In genomic region chr1:235277709-235278108, GRCh38 we compare ENCODE assay signal across 25 cellular contexts. TPM values are rescaled to one million over a fixed set of nuclear protein-coding genes. Genes with fewer than 3 reads are reported as not detected.
DNase-seq lines count a peak whose midpoint lies in the region; ATAC-seq and TF ChIP-seq lines count a peak whose summit lies in the region.
"Had no signal": no experiment of that assay in that cellular context is flagged by ENCODE, and none has a peak within 500 bp of the region (broad histone marks: within the 10 kb centered on the region; RNA-seq: fewer than 3 reads in every experiment).

No MANE protein-coding gene starts in this region.

- no peak for TF ChIP-seq RAD21 in SK-N-SH (IDR thresholded peaks at IDR 0.05; ENCODE audit: low read length)

- H3K79me2 ChIP-seq in SK-N-SH (ENCODE audit: insufficient read depth) (peaks cover 98% of the 10 kb centered on the region), osteoblast (ENCODE audit: insufficient read depth, low read length) (peaks cover 90% of the 10 kb centered on the region), PC-9 (ENCODE audit: low read depth) (peaks cover 95% of the 10 kb centered on the region)

- H3K36me3 ChIP-seq in SK-N-SH (replicated peaks in 1 of 2; ENCODE audit: control insufficient read depth in 1 of 2, insufficient read depth in 2 of 2, low read length in 1 of 2) (no peaks in the 10 kb centered on the region), osteoblast (ENCODE audit: insufficient read depth, low read length) (peaks cover 2% of the 10 kb centered on the region), mucosa of descending colon (ENCODE audit: low read depth) (no peaks in the 10 kb centered on the region), PC-9 (ENCODE audit: low read depth) (no peaks in the 10 kb centered on the region)
- H3K36me3 ChIP-seq: lower lobe of right lung, right lobe of liver, transverse colon had no signal

- peaks cover 31% of the 10 kb centered on the region for H3K4me1 Mint-ChIP-seq in activated T-helper 17 cell treated with anti-CD3 and anti-CD28 coated beads, Interleukin-2, amount 50 U/mL, for 72 hours

- BruUV-seq in PC-9 (replicated peaks; lab: Mats Ljungman, UMichigan): no TSS peak

- peak overlapping the region; percentile 5 for H3K27ac Mint-ChIP-seq in activated T-helper 17 cell treated with anti-CD3 and anti-CD28 coated beads, Interleukin-2, amount 50 U/mL, for 72 hours
- H3K27ac Mint-ChIP-seq: activated naive CD8-positive, alpha-beta T cell treated with anti-CD3 and anti-CD28 coated beads, Interleukin-2, amount 10 ng/mL, durations not matched to agents 7 days and 5 days; stimulated activated memory B cell treated with anti-CD40 and anti-IgM and Interleukin-4, amounts not matched to agents 10 μg/mL and 1 μg/mL and 100 μg/mL, for 72 hours had no signal

- no peak for TF ChIP-seq EP300 in SK-N-SH (IDR thresholded peaks at IDR 0.05; ENCODE audit: borderline replicate concordance in 1 of 2, low read depth in 1 of 2, low read length in 1 of 2)

- H2AFZ ChIP-seq in SK-N-SH (ENCODE audit: low read depth) (no peak overlapping the region), osteoblast (ENCODE audit: low read length) (no peak overlapping the region), PC-9 (no peak overlapping the region)
- H2AFZ ChIP-seq: hepatocyte had no signal

- no peak for DNase-seq in SK-N-SH
- DNase-seq in osteoblast (ENCODE audit: insufficient read length, low spot score, missing footprints): peak; percentile 46
- DNase-seq in SHP77 (lab: John Stamatoyannopoulos, UW): no peak
- DNase-seq in mucosa of descending colon: no peak
- no peak for DNase-seq in PC-9
- DNase-seq: activated CD4-positive, alpha-beta T cell treated with anti-CD3 and anti-CD28 coated beads, Interleukin-2, amount 50 U/mL, for 48 hours; activated naive CD8-positive, alpha-beta T cell treated with anti-CD3 and anti-CD28 coated beads, Interleukin-2, amount 10 ng/mL, durations not matched to agents 7 days and 5 days; AML-193; foreskin fibroblast; GF-D8; islet precursor cell; lower lobe of right lung; NCI-H1105 treated with DMSO at 0.1 percent for 48 hours; NCI-H2107; NCI-H510A; right lobe of liver; transverse colon had no signal

- peak overlapping the region; percentile 9 for H3K4me3 Mint-ChIP-seq in activated T-helper 17 cell treated with anti-CD3 and anti-CD28 coated beads, Interleukin-2, amount 50 U/mL, for 72 hours
- H3K4me3 Mint-ChIP-seq: activated naive CD8-positive, alpha-beta T cell treated with anti-CD3 and anti-CD28 coated beads, Interleukin-2, amount 10 ng/mL, durations not matched to agents 7 days and 5 days; brain; stimulated activated memory B cell treated with anti-CD40 and anti-IgM and Interleukin-4, amounts not matched to agents 10 μg/mL and 1 μg/mL and 100 μg/mL, for 72 hours had no signal

- H3K9me3 ChIP-seq in SK-N-SH: no peaks in the 10 kb centered on the region
- no peaks in the 10 kb centered on the region for H3K9me3 ChIP-seq in osteoblast (ENCODE audit: low read depth, low read length)
- H3K9me3 ChIP-seq in mucosa of descending colon: no peaks in the 10 kb centered on the region
- no peaks in the 10 kb centered on the region for H3K9me3 ChIP-seq in PC-9 (ENCODE audit: insufficient read depth, low read depth)
- H3K9me3 ChIP-seq: lower lobe of right lung, right lobe of liver, transverse colon had no signal

- H3K9ac ChIP-seq in SK-N-SH: no peak overlapping the region

- H3K27me3 Mint-ChIP-seq in activated T-helper 17 cell treated with anti-CD3 and anti-CD28 coated beads, Interleukin-2, amount 50 U/mL, for 72 hours: no peaks in the 10 kb centered on the region
- H3K27me3 Mint-ChIP-seq: activated naive CD8-positive, alpha-beta T cell treated with anti-CD3 and anti-CD28 coated beads, Interleukin-2, amount 10 ng/mL, durations not matched to agents 7 days and 5 days; brain; stimulated activated memory B cell treated with anti-CD40 and anti-IgM and Interleukin-4, amounts not matched to agents 10 μg/mL and 1 μg/mL and 100 μg/mL, for 72 hours had no signal

- no peaks in the 10 kb centered on the region for H3K9me2 ChIP-seq in SK-N-SH
- no peaks in the 10 kb centered on the region for H3K9me2 ChIP-seq in PC-9 (ENCODE audit: insufficient read depth)

- ATAC-seq in SK-N-SH treated with all-trans-retinoic acid at 6 μM for 48 hours: peak; percentile 17; the same call in 1 of the 3 replicates
- peak; percentile 41 for ATAC-seq in GM18907 (IDR thresholded peaks at IDR 0.05; ENCODE audit: unreplicated experiment)
- ATAC-seq in activated T-helper 17 cell treated with anti-CD3 and anti-CD28 coated beads, Interleukin-2, amount 50 U/mL, for 72 hours (replicated peaks): peak; percentile 52
- ATAC-seq in mucosa of descending colon: no peak
- ATAC-seq: lower lobe of right lung; right lobe of liver; stimulated activated memory B cell treated with anti-CD40 and anti-IgM and Interleukin-4, amounts not matched to agents 10 μg/mL and 1 μg/mL and 100 μg/mL, for 72 hours had no signal

- H3F3A ChIP-seq in SK-N-SH (replicated peaks; ENCODE audit: insufficient read depth): peaks cover 19% of the 10 kb centered on the region
- peaks cover 12% of the 10 kb centered on the region for H3F3A ChIP-seq in PC-9 (ENCODE audit: insufficient read depth, low read depth)

- no peak overlapping the region for H3K4me2 ChIP-seq in SK-N-SH
- no peak overlapping the region for H3K4me2 ChIP-seq in osteoblast (ENCODE audit: insufficient read depth, low read length)
- no peak overlapping the region for H3K4me2 ChIP-seq in PC-9
- H3K4me2 ChIP-seq: hepatocyte had no signal

- H3K27me3 ChIP-seq in SK-N-SH (ENCODE audit: insufficient read depth) (no peaks in the 10 kb centered on the region), osteoblast (ENCODE audit: insufficient read depth, low read length) (no peaks in the 10 kb centered on the region), PC-9 (ENCODE audit: insufficient read depth, low read depth) (no peaks in the 10 kb centered on the region)
- H3K27me3 ChIP-seq: hepatocyte, right lobe of liver, transverse colon had no signal

- H3K4me1 ChIP-seq in SK-N-SH (ENCODE audit: control insufficient read depth in 1 of 2, insufficient read depth in 2 of 2, low read depth in 1 of 2, low read length in 1 of 2) (peaks cover 5 to 16% of the 10 kb centered on the region in 2 experiments; a peak in 3 of 4 replicates), osteoblast (ENCODE audit: insufficient read depth, low read length) (peaks cover 7% of the 10 kb centered on the region), mucosa of descending colon (ENCODE audit: low read depth) (peaks cover 8% of the 10 kb centered on the region), PC-9 (replicated peaks; ENCODE audit: insufficient read depth) (no peaks in the 10 kb centered on the region)

- H4K20me1 ChIP-seq in SK-N-SH (ENCODE audit: insufficient read depth): peaks cover 81% of the 10 kb centered on the region
- H4K20me1 ChIP-seq in osteoblast (ENCODE audit: insufficient read depth, low read length): peaks cover 77% of the 10 kb centered on the region
- H4K20me1 ChIP-seq in PC-9 (ENCODE audit: insufficient read depth): peaks cover 45% of the 10 kb centered on the region

- no peaks in the 10 kb centered on the region for H3K9me3 Mint-ChIP-seq in activated T-helper 17 cell treated with anti-CD3 and anti-CD28 coated beads, Interleukin-2, amount 50 U/mL, for 72 hours
- H3K9me3 Mint-ChIP-seq: brain; stimulated activated memory B cell treated with anti-CD40 and anti-IgM and Interleukin-4, amounts not matched to agents 10 μg/mL and 1 μg/mL and 100 μg/mL, for 72 hours had no signal

- H3K4me3 ChIP-seq in SK-N-SH (ENCODE audit: low read depth in 2 of 2, low read length in 1 of 2) (no peak overlapping the region), osteoblast (ENCODE audit: insufficient read depth, low read length) (no peak overlapping the region), mucosa of descending colon (no peak overlapping the region), PC-9 (no peak overlapping the region)
- H3K4me3 ChIP-seq: hepatocyte, lower lobe of right lung, right lobe of liver, transverse colon had no signal

- intact Hi-C loops in mucosa of descending colon (cut with DNase I, micrococcal nuclease): no loop called here
- intact Hi-C loops in PC-9 (cut with micrococcal nuclease; ENCODE audit: unreplicated experiment): no loop called here

- H3K27ac ChIP-seq in SK-N-SH (ENCODE audit: low read depth in 2 of 2, low read length in 1 of 2) (peak overlapping the region in 1 of 2 experiments; percentile 26; a peak in 1 of 4 replicates), osteoblast (ENCODE audit: low read depth, low read length) (no peak overlapping the region), PC-9 (no peak overlapping the region)
- H3K27ac ChIP-seq: 22Rv1, epithelial cell of prostate, hepatocyte, lower lobe of right lung, right lobe of liver, transverse colon had no signal

- TF ChIP-seq CTCF in SK-N-SH (IDR thresholded peaks at IDR 0.05): no peak
- TF ChIP-seq CTCF in osteoblast (IDR thresholded peaks at IDR 0.05; ENCODE audit: extremely low read depth, low read depth, low read length): no peak
- no peak for TF ChIP-seq CTCF in mucosa of descending colon (IDR thresholded peaks at IDR 0.05)
- TF ChIP-seq CTCF in PC-9 (conservative IDR thresholded peaks at IDR 0.05): no peak

- no peaks in the 10 kb centered on the region for H3K36me3 Mint-ChIP-seq in activated T-helper 17 cell treated with anti-CD3 and anti-CD28 coated beads, Interleukin-2, amount 50 U/mL, for 72 hours (ENCODE audit: low read depth)
- H3K36me3 Mint-ChIP-seq: stimulated activated memory B cell treated with anti-CD40 and anti-IgM and Interleukin-4, amounts not matched to agents 10 μg/mL and 1 μg/mL and 100 μg/mL, for 72 hours had no signal

- POLR2A ChIA-PET in SK-N-SH (lab: Yijun Ruan, JAX) (no interaction called here), PC-9 (lab: Charles Lee; ENCODE audit: unreplicated experiment) (no interaction called here)

- CTCF ChIA-PET in SK-N-SH (lab: Yijun Ruan, JAX): interaction anchor here (0.6 to 1.0 kb wide), 2 partner anchors 19 to 128 kb away, joined by 3 read pairs; no protein-coding TSS in a partner anchor
- CTCF ChIA-PET in PC-9 (lab: Charles Lee): no interaction called here

TF ChIP-seq in SK-N-SH, 30 proteins besides CTCF, POLR2A, EP300 and RAD21 (continues in another document):
- TF ChIP-seq GABPA (IDR thresholded peaks at IDR 0.05; ENCODE audit: low read depth) (no peak), RCOR1 (IDR thresholded peaks at IDR 0.05; ENCODE audit: low read length) (no peak)

RNA-seq across cellular contexts. Expression of gene ARID4B, which starts 50.3 kb away (rescaled TPM):
- 4.4 and 5.6 TPM in 2 replicates for polyA plus RNA-seq in SK-N-SH (2012; rRNA removed)
- 6.0 and 6.9 TPM in 2 replicates for polyA plus RNA-seq in SK-N-SH (2012; cell fraction: cytosol; rRNA removed)
- polyA plus RNA-seq in SK-N-SH (2012; cell fraction: nucleus; rRNA removed): 9.3 and 14.3 TPM in 2 replicates
- total RNA-seq in activated T-helper 17 cell treated with anti-CD3 and anti-CD28 coated beads, Interleukin-2, amount 50 U/mL, for 72 hours: 10 to 100 TPM; 42.2 to 61.2 TPM
- 33.7 and 47.4 TPM in 2 replicates for total RNA-seq in osteoblast
- 10 to 100 TPM; 25.9 to 40.5 (median 37.3) TPM for total RNA-seq in mucosa of descending colon
- 42.6 and 47.1 TPM in 2 replicates for total RNA-seq in PC-9 (2021)

RNA-seq across cellular contexts. Expression of gene GGPS1, which starts 50.7 kb away (rescaled TPM):
- 15.7 and 18.5 TPM in 2 replicates for polyA plus RNA-seq in SK-N-SH (2012; rRNA removed)
- polyA plus RNA-seq in SK-N-SH (2012; cell fraction: cytosol; rRNA removed): 25.2 and 28.2 TPM in 2 replicates
- polyA plus RNA-seq in SK-N-SH (2012; cell fraction: nucleus; rRNA removed): 7.8 and 10.6 TPM in 2 replicates
- 10 to 100 TPM; 28.9 to 32.9 TPM for total RNA-seq in activated T-helper 17 cell treated with anti-CD3 and anti-CD28 coated beads, Interleukin-2, amount 50 U/mL, for 72 hours
- total RNA-seq in osteoblast (22.4 and 23.9 TPM in 2 replicates), mucosa of descending colon (10 to 100 TPM; 26.4 to 40.8 (median 34.1) TPM), PC-9 (2021) (47.4 and 61.7 TPM in 2 replicates)
